Comparison of ENCODE assay signal across 19 cellular contexts in the genomic region with DNA sequence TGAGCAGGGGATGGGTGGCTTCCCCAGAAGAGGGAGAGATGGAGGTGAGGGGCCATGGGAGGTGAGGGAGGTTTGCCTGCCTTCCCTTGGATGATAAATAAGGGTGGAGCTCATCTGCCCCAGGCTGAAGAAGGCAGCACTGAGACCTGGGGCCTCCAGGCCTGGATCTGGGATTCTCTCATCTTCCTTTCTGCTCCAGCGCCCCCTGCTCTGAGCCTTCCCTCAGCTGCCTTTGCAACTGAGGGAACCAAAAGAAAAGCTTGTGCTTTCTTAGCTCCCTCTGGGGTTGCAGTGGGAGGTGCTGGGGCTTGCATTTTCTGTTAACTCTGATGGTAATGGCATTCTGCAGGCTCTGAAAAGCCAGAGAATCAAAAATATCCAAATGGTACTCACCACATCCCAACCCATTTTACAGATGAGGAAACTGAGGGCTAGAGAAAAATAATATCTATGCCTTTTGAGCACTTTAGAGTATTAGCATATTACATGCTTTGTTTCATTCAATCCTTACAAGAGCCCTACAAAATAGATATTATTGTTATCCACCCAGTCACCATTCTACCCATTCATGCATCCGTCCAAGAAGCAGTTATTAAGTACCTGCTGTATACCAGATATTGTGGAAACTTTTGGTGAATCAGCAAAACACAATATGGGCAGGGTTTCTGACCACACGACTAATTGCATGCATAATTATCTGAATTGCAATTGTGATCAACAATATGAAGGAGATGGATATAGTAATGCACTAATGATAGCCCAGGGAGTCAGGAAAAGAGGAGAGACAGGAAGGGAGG.
DNase-seq lines count a peak whose midpoint lies in the region; ATAC-seq, FAIRE-seq and TF ChIP-seq lines count a peak whose summit lies in the region.
"Had no signal": no experiment of that assay in that cellular context is flagged by ENCODE, and none has a peak within 500 bp of the region (broad histone marks: within the 10 kb centered on the region; RNA-seq: fewer than 3 reads in every experiment).

No MANE protein-coding gene starts in this region.

- H3K79me2 ChIP-seq in HepG2 (ENCODE audit: insufficient read depth, low read length) (no peaks in the 10 kb centered on the region), H1 (ENCODE audit: control insufficient read depth in 1 of 2, insufficient read depth in 2 of 2, low read length in 2 of 2) (no peaks in the 10 kb centered on the region), mesendoderm (ENCODE audit: control insufficient read depth, insufficient read depth, low read length) (no peaks in the 10 kb centered on the region)

- peaks cover 4% of the 10 kb centered on the region for H3K27me3 Mint-ChIP-seq in glutamatergic neuron (ENCODE audit: unreplicated experiment)

- CTCF ChIA-PET in HepG2 (lab: Yijun Ruan, JAX; ENCODE audit: low intra/inter-chr PET ratio, low total read pairs), result no interaction called here
- CTCF ChIA-PET in HEK293 (lab: Yijun Ruan, JAX), result interaction anchor here (0.7 kb wide), 1 partner anchor 264 kb away, joined by 4 read pairs; no protein-coding TSS in a partner anchor
- CTCF ChIA-PET in H1 (lab: Charles Lee; ENCODE audit: partially characterized antibody), result interaction anchor here (0.5 to 2.2 kb wide), 19 partner anchors 8 to 260 kb away, joined by 3 to 11 read pairs (median 4); a partner anchor contains a TSS

- no peak overlapping the region for H3K18ac ChIP-seq in H1 (ENCODE audit: extremely low read depth, low read length)
- H3K18ac ChIP-seq in mesendoderm (ENCODE audit: low read length), result no peak overlapping the region

- in situ Hi-C loops in HepG2 (cut with HindIII; ENCODE audit: extremely low pct_ligation_motif_present, low pct_unique_long_range_greater_than_20kb), result no loop called here
- in situ Hi-C loops in GM13976 (cut with MboI; ENCODE audit: low sequenced_read_pairs, unreplicated experiment), result no loop called here

- H3K27me3 ChIP-seq in HepG2 (ENCODE audit: control insufficient read depth in 1 of 2, insufficient read depth in 2 of 2, low read length in 2 of 2), result 0 out of 5 replicates have a peak, but pooled peaks cover 0 to 4% of the 10 kb centered on the region in 2 experiments
- no peaks in the 10 kb centered on the region for H3K27me3 ChIP-seq in right lobe of liver
- no peaks in the 10 kb centered on the region for H3K27me3 ChIP-seq in H1 (replicated peaks in 1 of 4; ENCODE audit: control insufficient read depth in 3 of 4, extremely low read depth in 1 of 4, insufficient read depth in 3 of 4, low read length in 3 of 4)
- H3K27me3 ChIP-seq in mesendoderm (ENCODE audit: insufficient read depth, low read length, poor library complexity), result no peaks in the 10 kb centered on the region

- H3K4me1 Mint-ChIP-seq in glutamatergic neuron (ENCODE audit: low read depth, unreplicated experiment), result peaks cover 11% of the 10 kb centered on the region
- H3K4me1 Mint-ChIP-seq: B cell had no signal

- POLR2A ChIA-PET in HepG2 (lab: Yijun Ruan, JAX), result no interaction called here
- POLR2A ChIA-PET in HEK293 (lab: Yijun Ruan, JAX), result interaction anchor here (0.6 kb wide), 1 partner anchor 903 kb away, joined by 3 read pairs; no protein-coding TSS in a partner anchor
- POLR2A ChIA-PET in H1 (lab: Charles Lee; ENCODE audit: partially characterized antibody), result interaction anchor here (0.7 kb wide), 1 partner anchor 115 kb away, joined by 3 read pairs; no protein-coding TSS in a partner anchor

- no peak for FAIRE-seq in HepG2 (lab: Jason Lieb, UNC)
- FAIRE-seq in H1 (lab: Jason Lieb, UNC), result no peak
- FAIRE-seq: GM12878, GM19239 had no signal

- H4K91ac ChIP-seq in H1 (replicated peaks; ENCODE audit: insufficient read length, low read length), result peak overlapping the region; percentile 45

- intact Hi-C loops in HepG2 (cut with micrococcal nuclease; ENCODE audit: unreplicated experiment) (no loop called here), right lobe of liver (cut with DNase I) (no loop called here)

- H4K20me1 ChIP-seq in HepG2 (ENCODE audit: insufficient read depth, low read length) (no peaks in the 10 kb centered on the region), H1 (replicated peaks in 1 of 2; ENCODE audit: control insufficient read depth in 1 of 2, insufficient read depth in 2 of 2, low read length in 2 of 2) (no peaks in the 10 kb centered on the region)

- TF ChIP-seq RAD21 in HepG2 (CRISPR knock-in tag; IDR thresholded peaks at IDR 0.05) (no peak), H1 (IDR thresholded peaks at IDR 0.05 in 1 of 2, conservative IDR thresholded peaks at IDR 0.05 in 1 of 2; ENCODE audit: low read depth in 2 of 2, low read length in 2 of 2) (peak; percentile 12 to 43; a peak in 3 of 4 replicates)

- H3K9ac ChIP-seq in HepG2 (ENCODE audit: insufficient read depth, low read depth, low read length) (no peak overlapping the region), H1 (replicated peaks in 1 of 4; ENCODE audit: extremely low read depth in 1 of 4, low read depth in 3 of 4, low read length in 3 of 4) (no peak overlapping the region), mesendoderm (ENCODE audit: low read length) (no peak overlapping the region)
- H3K9ac ChIP-seq: BLaER1 treated with 17β-estradiol and CSF1 and Interleukin-3, amounts not matched to agents 10 nM and 100 nM; GM23248; KMS-11 had no signal

- no peak overlapping the region for H2BK12ac ChIP-seq in H1 (ENCODE audit: low read depth, low read length)

- TF ChIP-seq EP300 in HepG2 (IDR thresholded peaks at IDR 0.05; ENCODE audit: low read depth in 2 of 2, low read length in 2 of 2), result no peak
- no peak for TF ChIP-seq EP300 in HepG2 (CRISPR knock-in tag; IDR thresholded peaks at IDR 0.05; ENCODE audit: borderline replicate concordance)
- TF ChIP-seq EP300 in H1 (IDR thresholded peaks at IDR 0.05; ENCODE audit: borderline replicate concordance in 1 of 2, low read depth in 2 of 2, low read length in 2 of 2), result no peak

- H3K9me3 Mint-ChIP-seq in glutamatergic neuron (ENCODE audit: unreplicated experiment), result peaks cover 4% of the 10 kb centered on the region
- H3K9me3 Mint-ChIP-seq: CD8-positive, alpha-beta T cell had no signal

- no peak overlapping the region for H3K14ac ChIP-seq in H1 (ENCODE audit: insufficient read length)

- H2BK20ac ChIP-seq in H1 (ENCODE audit: low read length), result peak overlapping the region; percentile 23; the same call in 1 of the 2 replicates

- TF ChIP-seq CTCF in HepG2 (CRISPR knock-in tag; IDR thresholded peaks at IDR 0.05), result no peak
- TF ChIP-seq CTCF in right lobe of liver (IDR thresholded peaks at IDR 0.05), result no peak
- TF ChIP-seq CTCF in HEK293 (tag by site-specific recombination; IDR thresholded peaks at IDR 0.05), result no peak
- peak in 2 of 3 experiments; percentile 38 to 55; a peak in 3 of 4 replicates for TF ChIP-seq CTCF in H1 (IDR thresholded peaks at IDR 0.05; ENCODE audit: control extremely low read depth in 1 of 3, insufficient read depth in 1 of 3, low read depth in 1 of 3, low read length in 3 of 3)
- no peak for TF ChIP-seq CTCF in glutamatergic neuron (IDR thresholded peaks at IDR 0.05; ENCODE audit: partially characterized antibody, unreplicated experiment)
- TF ChIP-seq CTCF in GM13976 (IDR thresholded peaks at IDR 0.05; ENCODE audit: borderline replicate concordance, control extremely low read depth, extremely low read depth, insufficient read depth, missing control alignments), result no peak

- no peak overlapping the region for H3K4ac ChIP-seq in H1 (replicated peaks; ENCODE audit: insufficient read length, low read depth, low read length)
- no peak overlapping the region for H3K4ac ChIP-seq in mesendoderm (ENCODE audit: low read depth, low read length)

- no TSS peak for BruUV-seq in HepG2 (replicated peaks; lab: Mats Ljungman, UMichigan)

- no peak overlapping the region for H4K5ac ChIP-seq in H1 (ENCODE audit: insufficient read length, low read depth, low read length)
- no peak overlapping the region for H4K5ac ChIP-seq in mesendoderm (ENCODE audit: low read length)

- H3K23ac ChIP-seq in H1 (ENCODE audit: insufficient read length) (no peak overlapping the region), mesendoderm (ENCODE audit: low read length) (no peak overlapping the region)

- no peak overlapping the region for H3K27ac ChIP-seq in HepG2 (ENCODE audit: extremely low read length, insufficient read depth, low read length)
- H3K27ac ChIP-seq in right lobe of liver, result no peak overlapping the region
- no peak overlapping the region for H3K27ac ChIP-seq in HEK293 (ENCODE audit: extremely low read depth, low read depth, low read length)
- no peak overlapping the region for H3K27ac ChIP-seq in H1 (ENCODE audit: low read depth, low read length)
- H3K27ac ChIP-seq in mesendoderm (ENCODE audit: low read depth, low read length), result no peak overlapping the region
- H3K27ac ChIP-seq: BLaER1 treated with 17β-estradiol and CSF1 and Interleukin-3, amounts not matched to agents 10 nM and 100 nM; GM23248; KMS-11 had no signal

- H2BK15ac ChIP-seq in H1 (ENCODE audit: low read length) (no peak overlapping the region), mesendoderm (replicated peaks; ENCODE audit: low read depth) (no peak overlapping the region)

- H3K4me1 ChIP-seq in HepG2 (ENCODE audit: insufficient read depth, low read length) (no peaks in the 10 kb centered on the region), right lobe of liver (no peaks in the 10 kb centered on the region), HEK293 (ENCODE audit: control insufficient read depth, insufficient read depth, low read length) (no peaks in the 10 kb centered on the region), H1 (replicated peaks in 1 of 4; ENCODE audit: control insufficient read depth in 3 of 4, insufficient read depth in 4 of 4, low read length in 3 of 4) (peaks cover 5 to 20% (median 8%) of the 10 kb centered on the region in 4 experiments; a peak in 6 of 7 replicates), mesendoderm (ENCODE audit: control insufficient read depth, low read depth, low read length) (peaks cover 6% of the 10 kb centered on the region)
- H3K4me1 ChIP-seq: BLaER1 treated with 17β-estradiol and CSF1 and Interleukin-3, amounts not matched to agents 10 nM and 100 nM; HAP-1 had no signal

- TF ChIP-seq POLR2A in HepG2 (IDR thresholded peaks at IDR 0.05; ENCODE audit: insufficient read depth in 1 of 2, low read depth in 2 of 2, low read length in 2 of 2) (no peak), right lobe of liver (IDR thresholded peaks at IDR 0.05) (no peak), H1 (IDR thresholded peaks at IDR 0.05; ENCODE audit: control extremely low read depth in 1 of 2, low read depth in 2 of 2, low read length in 2 of 2) (no peak)

- 0% methylated on average over 2 of the region's 3 CpGs for WGBS in HepG2 (ENCODE audit: low lambda C conversion rate)
- 25% methylated on average over 3 of the region's 3 CpGs for WGBS in right lobe of liver (ENCODE audit: insufficient coverage, low coverage, low lambda C conversion rate, missing lambda C conversion rate)
- 45% methylated on average over 3 of the region's 3 CpGs; no CpG with 5 or more reads in 1 of the 2 experiments for WGBS in H1 (ENCODE audit: extremely low coverage in 1 of 2, insufficient coverage in 1 of 2, insufficient read length in 1 of 2, insufficient replicate concordance in 2 of 2, low coverage in 1 of 2, low lambda C conversion rate in 2 of 2, missing lambda C conversion rate in 1 of 2), 2 experiments
- no CpG with 5 or more reads among the region's 3 CpGs for WGBS in mesendoderm (ENCODE audit: extremely low coverage, insufficient coverage, low lambda C conversion rate)

- no peaks in the 10 kb centered on the region; the same call in 1 of the 2 replicates for H3K23me2 ChIP-seq in H1 (ENCODE audit: low read depth, low read length)

- H3K4me3 Mint-ChIP-seq in glutamatergic neuron (ENCODE audit: unreplicated experiment), result no peak overlapping the region
- H3K4me3 Mint-ChIP-seq: B cell; CD8-positive, alpha-beta T cell had no signal

- H2BK5ac ChIP-seq in H1 (ENCODE audit: low read depth, low read length) (no peak overlapping the region), mesendoderm (ENCODE audit: low read length) (no peak overlapping the region)

- DNase-seq in HepG2 (ENCODE audit: low spot score) (no peak), right lobe of liver (no peak), H1 (ENCODE audit: low read depth in 1 of 2, low spot score in 2 of 2) (no peak), mesendoderm (peak; percentile 69), glutamatergic neuron (no peak), GM13976 (ENCODE audit: low spot score) (no peak)
- DNase-seq: 8988T; Calu3; CD8-positive, alpha-beta T cell; DMS79 treated with DMSO at 0.1 percent for 48 hours; GM23248 had no signal

- H3K9me3 ChIP-seq in HepG2 (ENCODE audit: low read length) (no peaks in the 10 kb centered on the region), right lobe of liver (no peaks in the 10 kb centered on the region), HEK293 (ENCODE audit: control insufficient read depth, insufficient read depth, low read depth, low read length) (no peaks in the 10 kb centered on the region), H1 (ENCODE audit: insufficient read depth in 2 of 2, low read depth in 1 of 2, low read length in 1 of 2) (no peaks in the 10 kb centered on the region)
- H3K9me3 ChIP-seq: BLaER1 treated with 17β-estradiol and CSF1 and Interleukin-3, amounts not matched to agents 10 nM and 100 nM; HAP-1 had no signal

- H3K36me3 Mint-ChIP-seq in glutamatergic neuron (ENCODE audit: unreplicated experiment), result no peaks in the 10 kb centered on the region
- H3K36me3 Mint-ChIP-seq: CD8-positive, alpha-beta T cell had no signal

- H3K4me3 ChIP-seq in HepG2 (replicated peaks in 1 of 3; ENCODE audit: insufficient read depth in 1 of 3, low read depth in 2 of 3, low read length in 3 of 3) (no peak overlapping the region), right lobe of liver (no peak overlapping the region), HEK293 (ENCODE audit: low read depth, low read length) (no peak overlapping the region), H1 (ENCODE audit: extremely low read depth in 1 of 4, insufficient read depth in 2 of 4, low read depth in 3 of 4, low read length in 4 of 4) (no peak overlapping the region), mesendoderm (ENCODE audit: low read length) (no peak overlapping the region)
- H3K4me3 ChIP-seq: BLaER1 treated with 17β-estradiol and CSF1 and Interleukin-3, amounts not matched to agents 10 nM and 100 nM; GM12878; GM23248; HAP-1 had no signal

- no peak overlapping the region for H3K27ac Mint-ChIP-seq in glutamatergic neuron (ENCODE audit: unreplicated experiment)
- H3K27ac Mint-ChIP-seq: B cell; CD8-positive, alpha-beta T cell had no signal

- H3K4me2 ChIP-seq in HepG2 (ENCODE audit: low read depth, low read length) (no peak overlapping the region), H1 (ENCODE audit: insufficient read depth in 1 of 2, low read depth in 2 of 2, low read length in 2 of 2) (no peak overlapping the region), mesendoderm (ENCODE audit: low read length) (no peak overlapping the region)
- H3K4me2 ChIP-seq: BLaER1 treated with 17β-estradiol and CSF1 and Interleukin-3, amounts not matched to agents 10 nM and 100 nM; KMS-11 had no signal

- ATAC-seq in HepG2 (no peak), right lobe of liver (no peak), HG02884 (IDR thresholded peaks at IDR 0.05; ENCODE audit: unreplicated experiment) (no peak)
- ATAC-seq: CD8-positive, alpha-beta T cell; GM12878 had no signal

- H2AFZ ChIP-seq in HepG2 (ENCODE audit: low read length) (no peak overlapping the region), H1 (ENCODE audit: low read length) (no peak overlapping the region)
- H2AFZ ChIP-seq: GM23248 had no signal

- H3K36me3 ChIP-seq in HepG2 (replicated peaks in 1 of 2; ENCODE audit: control insufficient read depth in 1 of 2, insufficient read depth in 2 of 2, low read length in 2 of 2), result no peaks in the 10 kb centered on the region
- H3K36me3 ChIP-seq in right lobe of liver, result no peaks in the 10 kb centered on the region
- H3K36me3 ChIP-seq in HEK293 (ENCODE audit: control insufficient read depth in 2 of 2, insufficient read depth in 1 of 2, low read length in 2 of 2), result no peaks in the 10 kb centered on the region
- H3K36me3 ChIP-seq in H1 (ENCODE audit: control insufficient read depth in 2 of 4, insufficient read depth in 4 of 4, low read length in 3 of 4), result no peaks in the 10 kb centered on the region
- no peaks in the 10 kb centered on the region for H3K36me3 ChIP-seq in mesendoderm (ENCODE audit: control insufficient read depth, insufficient read depth, low read length)
- H3K36me3 ChIP-seq: BLaER1 treated with 17β-estradiol and CSF1 and Interleukin-3, amounts not matched to agents 10 nM and 100 nM; HAP-1 had no signal

- H2BK120ac ChIP-seq in H1 (replicated peaks; ENCODE audit: low read depth, low read length) (no peak overlapping the region), mesendoderm (ENCODE audit: low read depth, low read length) (no peak overlapping the region)

- 0 out of 2 replicates have a peak overlapping the region, but pooled peaks have one; percentile 57 for H2AK5ac ChIP-seq in H1 (ENCODE audit: low read depth, low read length)
- H2AK5ac ChIP-seq in mesendoderm (ENCODE audit: low read length), result no peak overlapping the region

- H3K79me1 ChIP-seq in H1 (ENCODE audit: low read depth, low read length) (no peaks in the 10 kb centered on the region), mesendoderm (ENCODE audit: low read length) (no peaks in the 10 kb centered on the region)

- no peak overlapping the region for H4K8ac ChIP-seq in H1 (ENCODE audit: extremely low read depth, insufficient read depth, low read length)
- no peak overlapping the region for H4K8ac ChIP-seq in mesendoderm (ENCODE audit: low read depth, low read length)

- H3K56ac ChIP-seq in H1 (replicated peaks; ENCODE audit: insufficient read length, low read depth, low read length) (no peak overlapping the region), mesendoderm (ENCODE audit: low read length) (no peak overlapping the region)

Comparison
In these comparisons a context has a peak if more than half of its experiments do, and no peak if none do; other contexts are left out.
1. CTCF ChIP-seq: peak in H1 (2 of 3); none in HepG2 (single experiment), right lobe of liver (0 of 4), HEK293 (single experiment), glutamatergic neuron (single experiment) and GM13976 (single experiment).